23 cellular contexts compared by ENCODE assay signal in genomic region chr6:41551857-41552256, GRCh38.
"Had no signal": no experiment of that assay in that cellular context is flagged by ENCODE, and none has a peak within 500 bp of the region (broad histone marks: within the 10 kb centered on the region; RNA-seq: fewer than 3 reads in every experiment).

No MANE protein-coding gene starts in this region.

- H3K9me3 ChIP-seq: left ventricle myocardium inferior, ovary, psoas muscle, right atrium auricular region, stomach, suprapubic skin, tibial nerve had no signal

- H3K27me3 ChIP-seq: ovary, right atrium auricular region, tibial nerve had no signal

- H3K27ac ChIP-seq: cardiac muscle cell, left ventricle myocardium inferior, ovary, psoas muscle, right atrium auricular region, suprapubic skin, tibial nerve had no signal

- DNase-seq: activated CD4-positive, alpha-beta memory T cell treated with anti-CD3 and anti-CD28 coated beads, Interleukin-2, amount 10 ng/mL, durations not matched to agents 7 days and 5 days; activated CD4-positive, alpha-beta T cell treated with anti-CD3 and anti-CD28 coated beads, Interleukin-2, amount 10 ng/mL, durations not matched to agents 24 days and 14 days; activated effector memory CD4-positive, alpha-beta T cell treated with Interleukin-2 at 50 U/mL for 16 hours; activated naive CD4-positive, alpha-beta T cell treated with anti-CD3 and anti-CD28 coated beads for 36 hours; activated T-cell treated with anti-CD3 and anti-CD28 coated beads, Interleukin-2, amount 50 U/mL, for 72 hours; amygdala; cortex of kidney; erythroblast; foreskin fibroblast; immature natural killer cell; left ventricle myocardium inferior; mammary epithelial cell; ovary; psoas muscle; stimulated activated CD4-positive, alpha-beta T cell treated with anti-CD3 and anti-CD28 coated beads, Interleukin-12 subunit alpha, Interleukin-12 subunit beta, amount 100 ng/mL, for 4 hours; stimulated activated CD4-positive, alpha-beta T cell treated with anti-CD3 and anti-CD28 coated beads, Interleukin-1b, Interleukin-23, amount 100 ng/mL, for 48 hours had no signal

- H3K4me3 ChIP-seq: cardiac muscle cell, left ventricle myocardium inferior, ovary, psoas muscle, right atrium auricular region, suprapubic skin, tibial nerve had no signal

- FAIRE-seq: endometrium, urothelium cell line had no signal

- H3K36me3 ChIP-seq: cardiac muscle cell, left ventricle myocardium inferior, ovary, suprapubic skin had no signal
